In the genomic region with DNA sequence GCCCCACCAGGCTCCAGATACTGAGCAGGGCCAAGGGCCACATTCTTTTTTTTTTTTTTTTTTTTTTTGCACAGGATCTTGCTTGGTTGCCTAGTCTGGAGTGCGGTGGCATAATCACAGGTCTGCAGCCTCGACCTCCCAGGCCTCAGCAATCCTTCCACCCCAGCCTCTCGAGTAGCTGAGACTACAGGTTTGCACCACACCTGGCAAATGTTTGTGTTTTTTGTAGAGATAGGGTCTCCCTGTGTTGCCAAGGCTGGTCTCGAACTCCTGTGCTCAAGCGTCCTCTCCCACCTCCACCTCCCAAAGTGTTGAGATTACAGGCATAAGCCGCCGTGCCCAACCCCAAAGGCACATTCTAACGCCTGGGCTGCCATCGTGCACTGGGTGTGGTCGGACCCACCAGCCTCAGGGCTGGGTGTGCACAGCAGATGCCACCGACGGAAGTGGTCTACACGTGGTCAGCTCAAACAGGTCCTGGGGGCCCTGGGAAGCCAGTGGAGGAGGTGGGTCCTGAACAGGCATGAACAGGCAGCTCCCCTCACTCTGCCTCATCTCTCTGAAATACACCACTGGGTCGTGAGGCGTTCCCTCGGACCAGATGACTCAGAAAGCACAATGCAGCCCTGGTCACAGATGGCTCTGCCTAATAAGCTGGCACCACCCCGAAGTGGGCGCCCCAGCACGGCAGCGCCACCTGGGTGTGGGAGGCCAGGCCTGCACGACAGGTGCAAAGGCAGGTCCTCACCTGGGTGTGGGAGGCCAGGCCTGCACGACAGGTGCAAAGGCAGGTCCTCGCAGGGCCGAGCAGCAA, we compare ENCODE assay signal across 8 cellular contexts. TPM values are rescaled to one million over a fixed set of nuclear protein-coding genes. Genes with fewer than 3 reads are reported as not detected.
A peak's percentile ranks its signal among the peaks of the same experiment; 100 is the strongest.
DNase-seq lines count a peak whose midpoint lies in the region; ATAC-seq and TF ChIP-seq lines count a peak whose summit lies in the region.

No MANE protein-coding gene starts in this region.

- H4K20me1 ChIP-seq in BLaER1: no peaks in the 10 kb centered on the region

- H3K27me3 ChIP-seq in BLaER1: peaks cover 22% of the 10 kb centered on the region
- H3K27me3 ChIP-seq in breast epithelium: peaks cover 0 to 32% of the 10 kb centered on the region in 2 donors

- H3K9ac ChIP-seq in BLaER1: no peak overlapping the region

- H3K4me3 Mint-ChIP-seq in T-cell: no peak overlapping the region
- H3K4me3 Mint-ChIP-seq in natural killer cell: peak overlapping the region; percentile 72

- peaks cover 22 to 35% of the 10 kb centered on the region in 2 donors for H3K27me3 Mint-ChIP-seq in T-cell
- peaks cover 17 to 23% of the 10 kb centered on the region in 2 donors for H3K27me3 Mint-ChIP-seq in natural killer cell (ENCODE audit: low read depth in 2 of 2)

- 0 out of 2 replicates have a peak overlapping the region, but pooled peaks have one; percentile 17 for H3K4me2 ChIP-seq in BLaER1

- POLR2A ChIA-PET in T-cell (lab: Charles Lee): interaction anchor here in 1 of 2 donors (0.8 kb wide), 1 partner anchor 139 kb away, joined by 10 read pairs; no protein-coding TSS in a partner anchor

- H3K9me3 ChIP-seq in BLaER1 (peaks cover 17% of the 10 kb centered on the region), breast epithelium (peaks cover 4 to 6% of the 10 kb centered on the region in 2 donors)

- intact Hi-C loops in breast epithelium (cut with DNase I; ENCODE audit: low total_unique reads) (loop anchor here (5.0 kb wide), 1 partner anchor 67 kb away; the partner anchor contains the start of gene IFITM5), natural killer cell (cut with micrococcal nuclease) (loop anchor here (2.0 kb wide), 1 partner anchor 113 kb away; no protein-coding TSS in a partner anchor)

- TF ChIP-seq CTCF in breast epithelium (IDR thresholded peaks at IDR 0.05) (peak; percentile 58 to 72 (median 67)), natural killer cell (IDR thresholded peaks at IDR 0.05) (peak; percentile 68)

- peak; percentile 72 to 77 (median 74) for ATAC-seq in T-cell (replicated peaks in 1 of 4)
- peak; percentile 84 to 89 (median 86) for ATAC-seq in natural killer cell
- no peak for ATAC-seq in GM19467 (IDR thresholded peaks at IDR 0.05; ENCODE audit: unreplicated experiment)
- ATAC-seq in GM19395 (IDR thresholded peaks at IDR 0.05; ENCODE audit: unreplicated experiment): no peak
- ATAC-seq in HG02763 (IDR thresholded peaks at IDR 0.05; ENCODE audit: unreplicated experiment): no peak

- H3K27ac ChIP-seq in BLaER1: no peak overlapping the region
- no peak overlapping the region for H3K27ac ChIP-seq in breast epithelium

- peak; percentile 90 for DNase-seq in HT-29 (ENCODE audit: low spot score)
- peak; percentile 45 to 74 (median 64) for DNase-seq in T-cell
- DNase-seq in breast epithelium (ENCODE audit: low spot score in 2 of 2): peak; percentile 71 to 79
- peak; percentile 64 for DNase-seq in natural killer cell

- H3K4me3 ChIP-seq in BLaER1 (no peak overlapping the region), breast epithelium (peak overlapping the region in 1 of 3 donors; percentile 5)

- no peak for TF ChIP-seq POLR2A in breast epithelium (IDR thresholded peaks at IDR 0.05)

- H3K9me3 Mint-ChIP-seq in T-cell (no peaks in the 10 kb centered on the region), natural killer cell (no peaks in the 10 kb centered on the region)

- H3K36me3 Mint-ChIP-seq in T-cell: no peaks in the 10 kb centered on the region
- no peaks in the 10 kb centered on the region for H3K36me3 Mint-ChIP-seq in natural killer cell

- H3K27ac Mint-ChIP-seq in T-cell: no peak overlapping the region
- H3K27ac Mint-ChIP-seq in natural killer cell: peak overlapping the region; percentile 81 to 85

- CTCF ChIA-PET in T-cell (lab: Charles Lee): interaction anchor here (0.5 to 2.0 kb wide), 11 partner anchors 19 to 1338 kb away, joined by 3 to 9 read pairs (median 5); no protein-coding TSS in a partner anchor

- H3K4me1 Mint-ChIP-seq in T-cell (peaks cover 11 to 25% (median 22%) of the 10 kb centered on the region in 3 donors), natural killer cell (peaks cover 25 to 57% of the 10 kb centered on the region in 2 donors)

- H3K4me1 ChIP-seq in BLaER1: peaks cover 49% of the 10 kb centered on the region
- H3K4me1 ChIP-seq in breast epithelium: peaks cover 0 to 4% of the 10 kb centered on the region in 2 donors

- H3K36me3 ChIP-seq in BLaER1 (no peaks in the 10 kb centered on the region), breast epithelium (no peaks in the 10 kb centered on the region)

RNA-seq across cellular contexts. Expression of gene B4GALNT4, which starts 5.1 kb away (rescaled TPM):
- not detected in 2 replicates for total RNA-seq in HT-29 (2014; rRNA removed; shearing (Covaris generic))
- total RNA-seq in T-cell (1 to 10 TPM; 1.7 to 5.6 (median 2.8) TPM), breast epithelium (10 to 100 TPM in 1 of 3 donors, 1 to 10 TPM in 1, under 1 TPM in 1; 0.48 to 11.3 (median 8.2) TPM), natural killer cell (1 to 10 TPM in 2 of 3 donors, under 1 TPM in 1; 0.66 to 1.5 (median 1.5) TPM)

RNA-seq across cellular contexts. Expression of gene PKP3, which starts 29.9 kb away (rescaled TPM):
- 284 and 306 TPM in 2 replicates for total RNA-seq in HT-29 (2014; rRNA removed; shearing (Covaris generic))
- under 1 TPM in 4 of 5 donors, not detected in 1; 0.32 to 0.85 (median 0.47) TPM for total RNA-seq in T-cell
- 10 to 100 TPM in 2 of 3 donors, under 1 TPM in 1; 0.32 to 60.9 (median 36.7) TPM for total RNA-seq in breast epithelium
- total RNA-seq in natural killer cell: under 1 TPM in 2 of 3 donors, not detected in 1; 0.29 to 0.56 TPM

RNA-seq across cellular contexts. Expression of gene IFITM3, which starts 43.5 kb away (rescaled TPM):
- 10.6 and 30.1 TPM in 2 replicates for total RNA-seq in HT-29 (2014; rRNA removed; shearing (Covaris generic))
- total RNA-seq in T-cell: 10 to 100 TPM in 4 of 5 donors, 1 to 10 TPM in 1; 2.1 to 35.5 (median 17.6) TPM
- 100 to 1,000 TPM; 158 to 361 (median 195) TPM for total RNA-seq in breast epithelium
- 100 to 1,000 TPM in 1 of 3 donors, 10 to 100 TPM in 2; 64.0 to 165 (median 93.6) TPM for total RNA-seq in natural killer cell

RNA-seq across cellular contexts. Expression of gene IFITM1, which starts 50.3 kb away (rescaled TPM):
- 6.8 and 7.6 TPM in 2 replicates for total RNA-seq in HT-29 (2014; rRNA removed; shearing (Covaris generic))
- total RNA-seq in T-cell (100 to 1,000 TPM; 201 to 427 (median 243) TPM), breast epithelium (100 to 1,000 TPM; 129 to 321 (median 142) TPM), natural killer cell (100 to 1,000 TPM; 540 to 809 (median 710) TPM)

RNA-seq across cellular contexts. Expression of gene SIGIRR, which starts 50.6 kb away (rescaled TPM):
- total RNA-seq in HT-29 (2014; rRNA removed; shearing (Covaris generic)): 295 and 312 TPM in 2 replicates
- 100 to 1,000 TPM; 395 to 488 (median 460) TPM for total RNA-seq in T-cell
- total RNA-seq in breast epithelium: 10 to 100 TPM; 37.3 to 49.8 (median 46.5) TPM
- total RNA-seq in natural killer cell: 100 to 1,000 TPM; 619 to 690 (median 666) TPM

Comparison
In these comparisons a context has a peak if more than half of its experiments do, and no peak if none do; other contexts are left out.
1. ATAC-seq: peak in T-cell (4 of 4) and natural killer cell (3 of 3); none in GM19467 (single experiment), GM19395 (single experiment) and HG02763 (single experiment).
2. H3K27ac Mint-ChIP-seq: peak in natural killer cell (2 of 2); none in T-cell (0 of 2).
3. Peak in every context shown above with its lines, with median percentiles within 50 percentile points of each other: DNase-seq.